In the genomic region with DNA sequence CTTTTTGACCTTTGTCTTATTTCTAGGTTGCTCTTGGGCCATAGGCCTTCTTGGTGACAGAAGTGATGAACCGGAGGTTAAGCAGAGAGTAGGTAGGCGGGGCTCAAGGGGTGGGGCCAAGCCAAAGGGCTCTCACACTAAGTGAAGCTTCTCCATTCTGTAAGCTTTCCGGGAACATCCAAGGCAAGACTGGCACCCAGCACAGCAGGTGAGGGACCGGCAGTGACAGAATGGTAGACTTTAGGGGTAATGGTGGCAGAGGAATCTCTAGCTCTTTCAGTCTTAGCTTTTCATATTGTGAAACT, we compare ENCODE assay signal across 8 cellular contexts.
A peak's percentile ranks its signal among the peaks of the same experiment; 100 is the strongest.
DNase-seq lines count a peak whose midpoint lies in the region; ATAC-seq lines count a peak whose summit lies in the region.

Gene TNFAIP8L2, plus strand, starts transcription at position 135 of the 305 bp plus-strand sequence. CDS start 2,049 bp downstream, outside the sequence.

- ATAC-seq in GM19351 (IDR thresholded peaks at IDR 0.05; ENCODE audit: unreplicated experiment) (peak; percentile 71), HG03457 (IDR thresholded peaks at IDR 0.05; ENCODE audit: unreplicated experiment) (peak; percentile 42), HG03469 (IDR thresholded peaks at IDR 0.05; ENCODE audit: unreplicated experiment) (no peak)

- peak within 1 kb of the TSS; percentile 78 for H3K4me3 ChIP-seq in effector memory CD4-positive, alpha-beta T cell (ENCODE audit: insufficient read depth, low read depth, low read length, poor library complexity, severe bottlenecking)
- peak within 1 kb of the TSS; percentile 26 to 43 (median 41) for H3K4me3 ChIP-seq in skin epidermis

- DNase-seq in activated CD4-positive, CD25-positive, alpha-beta regulatory T cell treated with anti-CD3 and anti-CD28 coated beads, Interleukin-2, amount 50 U/mL, for 72 hours = peak; percentile 77
- peak; percentile 42 to 62 (median 55) for DNase-seq in effector memory CD4-positive, alpha-beta T cell
- no peak for DNase-seq in AG08395 (ENCODE audit: low spot score)
- DNase-seq in putamen (ENCODE audit: low spot score) = no peak

- peaks cover 8% of the 10 kb centered on the region for H3K36me3 ChIP-seq in effector memory CD4-positive, alpha-beta T cell (ENCODE audit: control insufficient read depth, insufficient read depth, low read length)

- H3K9me3 ChIP-seq in effector memory CD4-positive, alpha-beta T cell (ENCODE audit: control insufficient read depth, low read length) = no peaks in the 10 kb centered on the region

- H3K27ac ChIP-seq in effector memory CD4-positive, alpha-beta T cell (ENCODE audit: insufficient read depth, low read length, poor library complexity, severe bottlenecking) = peak within 1 kb of the TSS; percentile 64
- H3K27ac ChIP-seq in skin epidermis = peak within 1 kb of the TSS in 20 of 21 experiments; percentile 4 to 93 (median 65)

- no peaks in the 10 kb centered on the region for H3K27me3 ChIP-seq in effector memory CD4-positive, alpha-beta T cell (replicated peaks; ENCODE audit: control insufficient read depth, insufficient read depth, low read length, poor library complexity, severe bottlenecking)

- peaks cover 15% of the 10 kb centered on the region for H3K4me1 ChIP-seq in effector memory CD4-positive, alpha-beta T cell (ENCODE audit: control insufficient read depth, insufficient read depth, low read length, poor library complexity, severe bottlenecking)

Comparison
In these comparisons a context has a peak if more than half of its experiments do, and no peak if none do; other contexts are left out.
1. DNase-seq: peak in activated CD4-positive, CD25-positive, alpha-beta regulatory T cell treated with anti-CD3 and anti-CD28 coated beads, Interleukin-2, amount 50 U/mL, for 72 hours (single experiment) and effector memory CD4-positive, alpha-beta T cell (3 of 3); none in AG08395 (single experiment) and putamen (single experiment).